ENCODE assay signal across 10 cellular contexts in the genomic region with DNA sequence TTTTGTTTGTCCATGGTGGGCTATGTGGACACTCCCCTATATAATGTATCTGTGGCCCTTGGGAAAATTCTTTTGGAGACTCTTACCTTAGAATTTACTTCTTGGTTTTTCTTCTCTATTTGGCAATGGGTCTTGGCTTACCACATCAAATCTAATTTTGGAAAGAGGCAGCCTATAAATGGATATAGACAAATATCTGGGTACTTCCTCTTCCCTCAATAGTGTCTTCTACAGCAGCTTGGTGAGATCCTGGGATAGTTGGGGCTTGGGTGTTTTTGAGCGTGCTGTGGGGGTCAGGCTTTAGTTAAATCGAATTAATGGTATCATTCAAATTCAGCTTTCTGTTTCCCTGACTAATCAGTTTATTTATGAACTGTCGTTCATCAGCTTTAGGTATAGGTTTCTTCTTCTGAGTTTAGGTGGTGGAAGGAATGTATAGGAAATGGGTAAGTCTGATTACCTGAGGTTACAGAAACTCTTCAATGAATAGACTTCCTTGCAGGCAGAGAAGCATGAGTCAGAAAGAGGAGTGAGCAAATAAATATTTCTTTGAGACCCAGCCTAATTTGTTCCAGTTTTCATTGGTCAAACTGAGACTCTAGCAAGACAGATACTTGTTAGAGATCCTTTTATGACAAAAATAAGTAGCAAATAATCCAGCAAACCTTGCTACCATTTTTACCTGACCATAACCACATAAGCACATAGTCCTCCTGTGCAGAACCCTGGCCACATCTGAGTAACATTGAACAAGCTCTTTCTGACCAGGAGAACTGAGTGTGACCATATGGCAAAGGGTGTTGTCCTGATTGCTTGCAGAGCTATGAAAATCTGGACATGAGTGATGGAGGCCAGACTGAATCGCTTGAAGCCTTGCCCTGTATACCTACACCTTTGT.
A peak's percentile ranks its signal among the peaks of the same experiment; 100 is the strongest.
DNase-seq lines count a peak whose midpoint lies in the region; ATAC-seq and TF ChIP-seq lines count a peak whose summit lies in the region.
"Had no signal": no experiment of that assay in that cellular context is flagged by ENCODE, and none has a peak within 500 bp of the region (broad histone marks: within the 10 kb centered on the region; RNA-seq: fewer than 3 reads in every experiment).

No MANE protein-coding gene starts in this region.

- H2AFZ ChIP-seq in H9 (ENCODE audit: low read length), result no peak overlapping the region

- H3K27ac Mint-ChIP-seq in T-helper 1 cell treated with Interleukin-12 subunit alpha and Interleukin-12 subunit beta and Interleukin-4 antibody, amounts not matched to agents 30 μg/mL and 1 μg/mL, for 36 hours, result peak overlapping the region; percentile 1
- H3K27ac Mint-ChIP-seq in activated naive CD8-positive, alpha-beta T cell treated with anti-CD3 and anti-CD28 coated beads, Interleukin-2, amount 50 U/mL, for 24 hours, result peak overlapping the region; percentile 72
- peak overlapping the region in 1 of 3 experiments; percentile 54; a peak in 1 of 7 replicates for H3K27ac Mint-ChIP-seq in H9

- H2BK15ac ChIP-seq in H9 (ENCODE audit: low read depth, low read length), result no peak overlapping the region

- no peak overlapping the region for H2BK20ac ChIP-seq in H9 (ENCODE audit: low read depth, low read length, poor library complexity, severe bottlenecking)

- TF ChIP-seq CTCF in NB4 (IDR thresholded peaks at IDR 0.05; ENCODE audit: low read depth, low read length) (no peak), H9 (conservative IDR thresholded peaks at IDR 0.05) (no peak)

- H4K8ac ChIP-seq in H9 (replicated peaks; ENCODE audit: insufficient read length, low read depth, low read length), result no peak overlapping the region

- no peak overlapping the region for H3K4me3 ChIP-seq in NB4 (ENCODE audit: low read depth, low read length)

- H3K9me3 Mint-ChIP-seq in T-helper 1 cell treated with Interleukin-12 subunit alpha and Interleukin-12 subunit beta and Interleukin-4 antibody, amounts not matched to agents 30 μg/mL and 1 μg/mL, for 36 hours, result peaks cover 15% of the 10 kb centered on the region
- peaks cover 8% of the 10 kb centered on the region for H3K9me3 Mint-ChIP-seq in activated naive CD8-positive, alpha-beta T cell treated with anti-CD3 and anti-CD28 coated beads, Interleukin-2, amount 50 U/mL, for 24 hours
- peaks cover 3 to 9% of the 10 kb centered on the region in 2 experiments; a peak in 2 of 5 replicates for H3K9me3 Mint-ChIP-seq in H9

- H4K5ac ChIP-seq in H9 (ENCODE audit: insufficient read length, low read depth, low read length), result no peak overlapping the region

- H2BK120ac ChIP-seq in H9 (ENCODE audit: low read depth, low read length, poor library complexity, severe bottlenecking), result no peak overlapping the region

- H3K4ac ChIP-seq in H9 (ENCODE audit: low read depth, low read length), result no peak overlapping the region

- TF ChIP-seq POLR2A in NB4 (IDR thresholded peaks at IDR 0.05; ENCODE audit: extremely low read depth, insufficient read length), result no peak

- H3K27me3 ChIP-seq in H9 (ENCODE audit: insufficient read depth, low read length), result no peaks in the 10 kb centered on the region

- H3K79me1 ChIP-seq in H9 (ENCODE audit: insufficient read depth, low read depth, low read length, poor library complexity, severe bottlenecking), result no peaks in the 10 kb centered on the region

- H4K91ac ChIP-seq in H9 (ENCODE audit: insufficient read length, low read depth, low read length), result no peak overlapping the region

- no peak overlapping the region for H2AK5ac ChIP-seq in H9 (ENCODE audit: insufficient read length, low read length)

- 0 out of 2 replicates have a peak, but pooled peaks cover 2% of the 10 kb centered on the region for H3K79me2 ChIP-seq in H9 (ENCODE audit: insufficient read depth, low read length)

- H3K4me1 Mint-ChIP-seq in T-helper 1 cell treated with Interleukin-12 subunit alpha and Interleukin-12 subunit beta and Interleukin-4 antibody, amounts not matched to agents 30 μg/mL and 1 μg/mL, for 36 hours (ENCODE audit: low read depth), result peaks cover 19% of the 10 kb centered on the region
- peaks cover 43% of the 10 kb centered on the region for H3K4me1 Mint-ChIP-seq in activated naive CD8-positive, alpha-beta T cell treated with anti-CD3 and anti-CD28 coated beads, Interleukin-2, amount 50 U/mL, for 24 hours
- H3K4me1 Mint-ChIP-seq in H9, result peaks cover 4 to 5% of the 10 kb centered on the region in 2 experiments; a peak in 3 of 4 replicates

- H3K4me3 Mint-ChIP-seq in T-helper 1 cell treated with Interleukin-12 subunit alpha and Interleukin-12 subunit beta and Interleukin-4 antibody, amounts not matched to agents 30 μg/mL and 1 μg/mL, for 36 hours, result no peak overlapping the region
- H3K4me3 Mint-ChIP-seq in activated naive CD8-positive, alpha-beta T cell treated with anti-CD3 and anti-CD28 coated beads, Interleukin-2, amount 50 U/mL, for 24 hours, result no peak overlapping the region
- no peak overlapping the region for H3K4me3 Mint-ChIP-seq in H9

- no peak overlapping the region for H3K23ac ChIP-seq in H9 (ENCODE audit: insufficient read length, low read depth, low read length)

- no peak overlapping the region for H2BK5ac ChIP-seq in H9 (ENCODE audit: insufficient read length, low read length)

- no peak overlapping the region for H2BK12ac ChIP-seq in H9 (ENCODE audit: insufficient read length, low read depth, low read length)

- no peak overlapping the region for H3K9ac ChIP-seq in H9 (ENCODE audit: extremely low read depth, insufficient read length, low read length)

- H3T11ph ChIP-seq in H9 (ENCODE audit: low read length), result no peak overlapping the region

- no peak overlapping the region for H3K4me2 ChIP-seq in H9 (ENCODE audit: insufficient read depth, insufficient read length, low read length)

- no peak overlapping the region for H3K27ac ChIP-seq in H9 (ENCODE audit: insufficient read length, low read depth, low read length)

- H4K20me1 ChIP-seq in H9 (ENCODE audit: control insufficient read depth, insufficient read depth, insufficient read length), result no peaks in the 10 kb centered on the region

- DNase-seq in T-helper 1 cell (no peak), NB4 (ENCODE audit: low read depth) (peak; percentile 59), putamen (ENCODE audit: low spot score) (peak; percentile 10), NCI-H748 (lab: John Stamatoyannopoulos, UW; ENCODE audit: unreplicated experiment) (no peak), H9 (no peak), NCI-H1694 treated with DMSO at 0.1 percent for 48 hours (lab: John Stamatoyannopoulos, UW) (no peak)
- DNase-seq in activated naive CD8-positive, alpha-beta T cell treated with anti-CD3 and anti-CD28 coated beads, Interleukin-2, amount 50 U/mL, for 24 hours, result no peak
- DNase-seq: 8988T, NCI-H2171 had no signal

- no peaks in the 10 kb centered on the region for H3K23me2 ChIP-seq in H9 (ENCODE audit: insufficient read length, low read depth, low read length, poor library complexity, severe bottlenecking)

- H3K9me3 ChIP-seq in H9 (ENCODE audit: control insufficient read depth, low read depth, low read length), result no peaks in the 10 kb centered on the region

- peaks cover 63% of the 10 kb centered on the region for H3K36me3 Mint-ChIP-seq in T-helper 1 cell treated with Interleukin-12 subunit alpha and Interleukin-12 subunit beta and Interleukin-4 antibody, amounts not matched to agents 30 μg/mL and 1 μg/mL, for 36 hours (ENCODE audit: low read depth)
- peaks cover 52% of the 10 kb centered on the region for H3K36me3 Mint-ChIP-seq in activated naive CD8-positive, alpha-beta T cell treated with anti-CD3 and anti-CD28 coated beads, Interleukin-2, amount 50 U/mL, for 24 hours (ENCODE audit: low read depth)
- peaks cover 44 to 76% (median 69%) of the 10 kb centered on the region in 3 experiments for H3K36me3 Mint-ChIP-seq in H9 (ENCODE audit: insufficient read depth in 1 of 3, low read depth in 3 of 3)

- no peak overlapping the region for H3K56ac ChIP-seq in H9 (ENCODE audit: insufficient read length, low read depth, low read length)

- H3K14ac ChIP-seq in H9 (ENCODE audit: insufficient read depth, low read length), result no peak overlapping the region

- no peaks in the 10 kb centered on the region for H3K4me1 ChIP-seq in H9 (ENCODE audit: insufficient read depth, low read length)

- H3K27me3 Mint-ChIP-seq in T-helper 1 cell treated with Interleukin-12 subunit alpha and Interleukin-12 subunit beta and Interleukin-4 antibody, amounts not matched to agents 30 μg/mL and 1 μg/mL, for 36 hours (ENCODE audit: low read depth), result no peaks in the 10 kb centered on the region
- no peaks in the 10 kb centered on the region for H3K27me3 Mint-ChIP-seq in activated naive CD8-positive, alpha-beta T cell treated with anti-CD3 and anti-CD28 coated beads, Interleukin-2, amount 50 U/mL, for 24 hours
- H3K27me3 Mint-ChIP-seq in H9 (ENCODE audit: low read depth), result no peaks in the 10 kb centered on the region

- no CpG with 5 or more reads among the region's 4 CpGs for WGBS in H9 (ENCODE audit: extremely low coverage, insufficient read length, low lambda C conversion rate)

- no peak overlapping the region for H3K18ac ChIP-seq in H9 (ENCODE audit: insufficient read length, low read depth, low read length)

- ATAC-seq in activated naive CD8-positive, alpha-beta T cell treated with anti-CD3 and anti-CD28 coated beads, Interleukin-2, amount 50 U/mL, for 24 hours, result peak; percentile 60

Comparison
In these comparisons a context has a peak if more than half of its experiments do, and no peak if none do; other contexts are left out.
1. DNase-seq: peak in NB4 (single experiment) and putamen (single experiment); none in T-helper 1 cell (0 of 5), activated naive CD8-positive, alpha-beta T cell treated with anti-CD3 and anti-CD28 coated beads, Interleukin-2, amount 50 U/mL, for 24 hours (single experiment), NCI-H748 (single experiment), H9 (single experiment) and NCI-H1694 treated with DMSO at 0.1 percent for 48 hours (single experiment).